Comparison of ENCODE assay signal across 20 cellular contexts in genomic region chr9:27457445-27457844, GRCh38.
A peak's percentile ranks its signal among the peaks of the same experiment; 100 is the strongest.
DNase-seq lines count a peak whose midpoint lies in the region; ATAC-seq and TF ChIP-seq lines count a peak whose summit lies in the region.
"Had no signal": no experiment of that assay in that cellular context is flagged by ENCODE, and none has a peak within 500 bp of the region (broad histone marks: within the 10 kb centered on the region; RNA-seq: fewer than 3 reads in every experiment).

No MANE protein-coding gene starts in this region.

- H3K79me2 ChIP-seq in GM23338 (replicated peaks; ENCODE audit: insufficient read depth), result 0 out of 2 replicates have a peak, but pooled peaks cover 2% of the 10 kb centered on the region
- no peaks in the 10 kb centered on the region for H3K79me2 ChIP-seq in PC-3 (ENCODE audit: low read length)
- no peaks in the 10 kb centered on the region for H3K79me2 ChIP-seq in PC-9 (ENCODE audit: low read depth)

- H3K4me1 ChIP-seq in GM23338 (ENCODE audit: insufficient read depth) (peaks cover 16% of the 10 kb centered on the region), mucosa of rectum (ENCODE audit: control insufficient read depth in 2 of 2, insufficient read depth in 2 of 2, low read length in 2 of 2) (peaks cover 12 to 37% of the 10 kb centered on the region in 2 donors), PC-3 (ENCODE audit: insufficient read depth, low read length) (peaks cover 25% of the 10 kb centered on the region), PC-9 (replicated peaks; ENCODE audit: insufficient read depth) (peaks cover 12% of the 10 kb centered on the region), A673 (ENCODE audit: insufficient read depth, low read length, poor library complexity, severe bottlenecking) (no peaks in the 10 kb centered on the region)
- H3K4me1 ChIP-seq: BE2C had no signal

- H3K27me3 Mint-ChIP-seq in GM23338 (ENCODE audit: insufficient read depth, low read depth, poor library complexity), result peaks cover 4% of the 10 kb centered on the region
- no peaks in the 10 kb centered on the region for H3K27me3 Mint-ChIP-seq in T-helper 17 cell
- H3K27me3 Mint-ChIP-seq: T-cell had no signal

- no peaks in the 10 kb centered on the region for H4K20me1 ChIP-seq in GM23338 (replicated peaks; ENCODE audit: insufficient read depth)
- H4K20me1 ChIP-seq in PC-3 (ENCODE audit: low read length), result no peaks in the 10 kb centered on the region
- H4K20me1 ChIP-seq in PC-9 (ENCODE audit: insufficient read depth), result no peaks in the 10 kb centered on the region

- peaks cover 24% of the 10 kb centered on the region for H3K36me3 Mint-ChIP-seq in GM23338 (ENCODE audit: low read depth)
- peaks cover 4% of the 10 kb centered on the region for H3K36me3 Mint-ChIP-seq in T-helper 17 cell (ENCODE audit: low read depth)

- H3K9me3 Mint-ChIP-seq in GM23338, result no peaks in the 10 kb centered on the region
- H3K9me3 Mint-ChIP-seq: T-cell had no signal

- H3K36me3 ChIP-seq in GM23338 (ENCODE audit: insufficient read depth) (no peaks in the 10 kb centered on the region), mucosa of rectum (ENCODE audit: control insufficient read depth in 2 of 2, insufficient read depth in 2 of 2, low read length in 2 of 2) (peaks cover 6 to 9% of the 10 kb centered on the region in 2 donors), PC-3 (ENCODE audit: low read depth, low read length) (no peaks in the 10 kb centered on the region), PC-9 (ENCODE audit: low read depth) (no peaks in the 10 kb centered on the region), A673 (ENCODE audit: insufficient read depth, low read length, poor library complexity, severe bottlenecking) (no peaks in the 10 kb centered on the region)
- H3K36me3 ChIP-seq: BE2C, lower lobe of right lung, neutrophil had no signal

- H3K4me1 Mint-ChIP-seq in GM23338 (peaks cover 43% of the 10 kb centered on the region), T-helper 17 cell (peaks cover 5% of the 10 kb centered on the region)

- H3F3A ChIP-seq in GM23338 (replicated peaks; ENCODE audit: low read depth) (no peaks in the 10 kb centered on the region), PC-3 (ENCODE audit: low read length, unreplicated experiment) (no peaks in the 10 kb centered on the region), PC-9 (ENCODE audit: insufficient read depth, low read depth) (no peaks in the 10 kb centered on the region)

- peak overlapping the region; percentile 39 for H3K4me2 ChIP-seq in GM23338
- H3K4me2 ChIP-seq in PC-3 (ENCODE audit: low read length), result no peak overlapping the region
- H3K4me2 ChIP-seq in PC-9, result no peak overlapping the region
- H3K4me2 ChIP-seq: smooth muscle cell had no signal

- ATAC-seq in GM23338 (peak; percentile 95), T-helper 17 cell (no peak), left cardiac atrium (no peak), PC-3 (no peak)
- ATAC-seq: lower lobe of right lung, T-cell had no signal

- peak overlapping the region; percentile 75; the same call in 1 of the 2 replicates for H3K27ac ChIP-seq in GM23338 (ENCODE audit: low read depth)
- peak overlapping the region; percentile 32 to 59 for H3K27ac ChIP-seq in mucosa of rectum (ENCODE audit: low read depth in 2 of 2, low read length in 2 of 2)
- no peak overlapping the region for H3K27ac ChIP-seq in PC-3 (ENCODE audit: low read length)
- no peak overlapping the region for H3K27ac ChIP-seq in PC-9
- H3K27ac ChIP-seq in A673 (ENCODE audit: low read depth, low read length, poor library complexity, severe bottlenecking), result no peak overlapping the region
- H3K27ac ChIP-seq: epithelial cell of prostate, lower lobe of right lung, neutrophil, suprapubic skin had no signal

- H3K9me2 ChIP-seq in GM23338 (ENCODE audit: insufficient read depth) (peaks cover 9% of the 10 kb centered on the region), PC-3 (replicated peaks; ENCODE audit: low read length) (no peaks in the 10 kb centered on the region), PC-9 (ENCODE audit: insufficient read depth) (no peaks in the 10 kb centered on the region)

- BruUV-seq in PC-3 (replicated peaks; lab: Mats Ljungman, UMichigan) (no TSS peak), PC-9 (replicated peaks; lab: Mats Ljungman, UMichigan) (no TSS peak), A673 (replicated peaks; lab: Mats Ljungman, UMichigan) (no TSS peak)

- DNase-seq in GM23338 (ENCODE audit: low spot score), result peak; percentile 78
- no peak for DNase-seq in T-helper 17 cell
- DNase-seq in left cardiac atrium, result peak; percentile 26
- DNase-seq in cortex of kidney (lab: John Stamatoyannopoulos, UW), result no peak
- no peak for DNase-seq in PC-3
- no peak for DNase-seq in PC-9
- DNase-seq in A673 (ENCODE audit: low spot score), result no peak
- DNase-seq: activated T-cell treated with anti-CD3 and anti-CD28 coated beads for 4 hours, BE2C, DMS53, HCEC 1CT, lower lobe of right lung, NCI-H187, NCI-H526 had no signal

- intact Hi-C loops in left cardiac atrium (cut with DNase I) (no loop called here), PC-3 (cut with micrococcal nuclease) (no loop called here), PC-9 (cut with micrococcal nuclease; ENCODE audit: unreplicated experiment) (no loop called here), A673 (cut with micrococcal nuclease; ENCODE audit: unreplicated experiment) (no loop called here)

- TF ChIP-seq CTCF in GM23338 (conservative IDR thresholded peaks at IDR 0.05; ENCODE audit: low read depth in 2 of 2) (no peak), PC-3 (conservative IDR thresholded peaks at IDR 0.05; ENCODE audit: low read depth, low read length) (no peak), PC-9 (conservative IDR thresholded peaks at IDR 0.05) (no peak), A673 (conservative IDR thresholded peaks at IDR 0.05; ENCODE audit: low read depth, low read length) (no peak)

- H3K9ac ChIP-seq in mucosa of rectum (ENCODE audit: low read depth in 1 of 2, low read length in 2 of 2) (peak overlapping the region in 1 of 2 donors; percentile 35), PC-3 (ENCODE audit: low read length) (no peak overlapping the region)

- POLR2A ChIA-PET in PC-3 (lab: Charles Lee; ENCODE audit: unreplicated experiment), result no interaction called here
- POLR2A ChIA-PET in PC-9 (lab: Charles Lee; ENCODE audit: unreplicated experiment), result no interaction called here
- POLR2A ChIA-PET in A673 (lab: Charles Lee; ENCODE audit: low non-redundant PET), result no interaction called here

- 0 out of 2 replicates have a peak overlapping the region, but pooled peaks have one; percentile 26 for H3K4me3 ChIP-seq in GM23338
- H3K4me3 ChIP-seq in mucosa of rectum (ENCODE audit: low read length in 2 of 2), result no peak overlapping the region
- H3K4me3 ChIP-seq in PC-3 (ENCODE audit: low read length), result no peak overlapping the region
- H3K4me3 ChIP-seq in PC-9, result no peak overlapping the region
- H3K4me3 ChIP-seq in A673 (ENCODE audit: low read depth, low read length, poor library complexity, severe bottlenecking), result no peak overlapping the region
- H3K4me3 ChIP-seq: lower lobe of right lung, smooth muscle cell, suprapubic skin had no signal

- H3K4me3 Mint-ChIP-seq in GM23338 (peak overlapping the region; percentile 5; the same call in 1 of the 3 replicates), T-helper 17 cell (peak overlapping the region; percentile 5)

- no peaks in the 10 kb centered on the region for H3K9me3 ChIP-seq in T-helper 17 cell (ENCODE audit: control insufficient read depth, low read length, poor library complexity, severe bottlenecking)
- no peaks in the 10 kb centered on the region for H3K9me3 ChIP-seq in mucosa of rectum (ENCODE audit: control insufficient read depth in 2 of 2, low read length in 2 of 2)
- H3K9me3 ChIP-seq in PC-3 (ENCODE audit: low read length), result no peaks in the 10 kb centered on the region
- no peaks in the 10 kb centered on the region for H3K9me3 ChIP-seq in PC-9 (ENCODE audit: insufficient read depth, low read depth)
- no peaks in the 10 kb centered on the region for H3K9me3 ChIP-seq in A673 (ENCODE audit: low read depth, low read length, poor library complexity, severe bottlenecking)
- H3K9me3 ChIP-seq: BE2C, lower lobe of right lung, neutrophil, suprapubic skin had no signal

- H3K27ac Mint-ChIP-seq in GM23338, result peak overlapping the region; percentile 72
- H3K27ac Mint-ChIP-seq in T-helper 17 cell, result no peak overlapping the region
- H3K27ac Mint-ChIP-seq: T-cell had no signal

- no peaks in the 10 kb centered on the region for H3K27me3 ChIP-seq in GM23338 (ENCODE audit: insufficient read depth)
- no peaks in the 10 kb centered on the region for H3K27me3 ChIP-seq in mucosa of rectum (ENCODE audit: control insufficient read depth in 2 of 2, insufficient read depth in 2 of 2, low read length in 2 of 2)
- no peaks in the 10 kb centered on the region for H3K27me3 ChIP-seq in PC-3 (ENCODE audit: low read length)
- no peaks in the 10 kb centered on the region for H3K27me3 ChIP-seq in PC-9 (ENCODE audit: insufficient read depth, low read depth)
- H3K27me3 ChIP-seq in A673 (replicated peaks; ENCODE audit: insufficient read depth, low read depth, low read length, poor library complexity), result no peaks in the 10 kb centered on the region
- H3K27me3 ChIP-seq: BE2C, neutrophil, suprapubic skin had no signal

- CTCF ChIA-PET in PC-3 (lab: Charles Lee) (interaction anchor here (0.5 kb wide), 1 partner anchor 32 kb away, joined by 4 read pairs; no protein-coding TSS in a partner anchor), PC-9 (lab: Charles Lee) (no interaction called here), A673 (lab: Charles Lee) (no interaction called here)

- H2AFZ ChIP-seq in GM23338 (no peak overlapping the region), PC-3 (ENCODE audit: low read length) (no peak overlapping the region), PC-9 (no peak overlapping the region)

TF ChIP-seq in GM23338, 12 proteins besides CTCF, POLR2A, EP300 and RAD21 (continues in another document):
- no peak for TF ChIP-seq NANOG (IDR thresholded peaks at IDR 0.05; ENCODE audit: borderline replicate concordance)
- no peak for TF ChIP-seq CREB1 (CRISPR knock-in tag; IDR thresholded peaks at IDR 0.05; ENCODE audit: low read depth)

Comparison
In these comparisons a context has a peak if more than half of its experiments do, and no peak if none do; other contexts are left out.
1. DNase-seq: peak in GM23338 (single experiment) and left cardiac atrium (single experiment); none in T-helper 17 cell (0 of 3), cortex of kidney (single experiment), PC-3 (single experiment), PC-9 (0 of 2) and A673 (single experiment).
2. H3K27ac ChIP-seq: peak in GM23338 (single experiment) and mucosa of rectum (2 of 2); none in PC-3 (single experiment), PC-9 (single experiment) and A673 (single experiment).